In the genomic region with DNA sequence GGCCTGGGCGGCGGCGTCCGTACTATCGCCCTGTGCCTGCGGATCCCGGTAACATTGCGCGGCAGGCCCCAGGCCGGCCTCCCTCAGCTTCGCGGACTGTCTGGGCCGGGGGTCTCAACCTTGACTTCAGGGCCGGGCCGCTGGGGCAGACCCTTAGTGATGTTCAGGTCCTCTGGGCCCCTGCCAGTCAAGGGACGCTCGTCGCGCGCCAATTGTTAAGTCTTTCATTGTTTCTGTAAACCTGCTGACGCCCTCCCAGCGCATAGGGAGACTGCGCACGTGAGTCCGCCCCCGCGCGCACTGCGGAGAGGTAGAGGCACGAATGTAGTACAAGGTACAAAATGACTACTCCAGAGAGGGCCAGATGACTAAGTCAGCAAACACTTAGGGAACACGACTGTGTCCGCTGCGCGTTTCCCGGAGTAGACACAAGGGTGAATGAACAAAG, we compare ENCODE assay signal across 8 cellular contexts. TPM values are rescaled to one million over a fixed set of nuclear protein-coding genes. Genes with fewer than 3 reads are reported as not detected.
DNase-seq lines count a peak whose midpoint lies in the region; ATAC-seq and TF ChIP-seq lines count a peak whose summit lies in the region.

No MANE protein-coding gene starts in this region.

- H3K9me3 Mint-ChIP-seq in activated B cell treated with CpG ODN at 0.5 μM for 24 hours, result no peaks in the 10 kb centered on the region
- no peaks in the 10 kb centered on the region for H3K9me3 Mint-ChIP-seq in memory B cell

- H3K9me3 ChIP-seq in Karpas-422 (ENCODE audit: low read length) (no peaks in the 10 kb centered on the region), colonic mucosa (no peaks in the 10 kb centered on the region)

- H3K4me1 Mint-ChIP-seq in activated B cell treated with CpG ODN at 0.5 μM for 24 hours (peaks cover 26% of the 10 kb centered on the region), memory B cell (peaks cover 14% of the 10 kb centered on the region)

- H3K4me3 ChIP-seq in Karpas-422 (ENCODE audit: low read length) (peak overlapping the region; percentile 90; the same call in 1 of the 2 replicates), colonic mucosa (peak overlapping the region; percentile 74)

- intact Hi-C loops in activated B cell treated with CpG ODN at 0.5 μM for 24 hours (cut with micrococcal nuclease), result loop anchor here (1.0 to 5.0 kb wide), 6 partner anchors 12 to 478 kb away; partner anchors contain the start of genes ADA2 and BCL2L13
- intact Hi-C loops in colonic mucosa (cut with DNase I), result loop anchor here (5.0 kb wide), 1 partner anchor 77 kb away; the partner anchor contains the start of gene IL17RA

- H3K27ac ChIP-seq in Karpas-422 (ENCODE audit: low read length) (no peak overlapping the region), colonic mucosa (peak overlapping the region; percentile 88)

- peak; percentile 18 for ATAC-seq in GM21390 (IDR thresholded peaks at IDR 0.05; ENCODE audit: unreplicated experiment)
- ATAC-seq in activated B cell treated with CpG ODN at 0.5 μM for 24 hours (ENCODE audit: low read depth), result peak; percentile 29
- peak; percentile 19 for ATAC-seq in memory B cell (ENCODE audit: low read depth)
- ATAC-seq in GM18873 (IDR thresholded peaks at IDR 0.05; ENCODE audit: low FRiP score, unreplicated experiment), result no peak

- H3K36me3 ChIP-seq in Karpas-422 (ENCODE audit: insufficient read depth, low read length), result peaks cover 4% of the 10 kb centered on the region; the same call in 1 of the 2 replicates
- H3K36me3 ChIP-seq in colonic mucosa, result no peaks in the 10 kb centered on the region

- H4K20me1 ChIP-seq in Karpas-422 (ENCODE audit: insufficient read depth, low read depth, low read length), result peaks cover 13% of the 10 kb centered on the region; the same call in 1 of the 2 replicates

- no peaks in the 10 kb centered on the region for H3K27me3 Mint-ChIP-seq in activated B cell treated with CpG ODN at 0.5 μM for 24 hours
- H3K27me3 Mint-ChIP-seq in memory B cell, result no peaks in the 10 kb centered on the region

- H3K9me2 ChIP-seq in Karpas-422 (replicated peaks; ENCODE audit: insufficient read depth, low read length), result no peaks in the 10 kb centered on the region

- peak overlapping the region; percentile 81 for H3K4me3 Mint-ChIP-seq in activated B cell treated with CpG ODN at 0.5 μM for 24 hours
- H3K4me3 Mint-ChIP-seq in memory B cell, result peak overlapping the region; percentile 88

- DNase-seq in COLO668 (lab: John Stamatoyannopoulos, UW; ENCODE audit: unreplicated experiment) (peak; percentile 70), Karpas-422 (no peak), activated B cell treated with CpG ODN at 0.5 μM for 24 hours (no peak), colonic mucosa (peak; percentile 69), memory B cell (ENCODE audit: low spot score in 2 of 2) (no peak)
- DNase-seq in stimulated activated CD8-positive, alpha-beta memory T cell treated with anti-CD3 and anti-CD28 coated beads, Interleukin-12 subunit alpha, Interleukin-12 subunit beta, amount 100 ng/mL, for 4 hours (ENCODE audit: low read depth), result peak; percentile 42

- peak overlapping the region; percentile 93 for H3K4me2 ChIP-seq in Karpas-422 (ENCODE audit: low read depth, low read length, poor library complexity, severe bottlenecking)

- H3K27me3 ChIP-seq in Karpas-422 (ENCODE audit: low read length), result no peaks in the 10 kb centered on the region
- no peaks in the 10 kb centered on the region for H3K27me3 ChIP-seq in colonic mucosa

- peaks cover 2% of the 10 kb centered on the region for H3K36me3 Mint-ChIP-seq in activated B cell treated with CpG ODN at 0.5 μM for 24 hours (ENCODE audit: low read depth)
- peaks cover 2% of the 10 kb centered on the region for H3K36me3 Mint-ChIP-seq in memory B cell

- CTCF ChIA-PET in activated B cell treated with CpG ODN at 0.5 μM for 24 hours (lab: Charles Lee), result interaction anchor here (1.3 to 3.1 kb wide), 2 partner anchors 12 to 13 kb away, joined by 4 to 21 read pairs; no protein-coding TSS in a partner anchor

- TF ChIP-seq CTCF in activated B cell treated with CpG ODN at 0.5 μM for 24 hours (IDR thresholded peaks at IDR 0.05), result no peak
- TF ChIP-seq CTCF in colonic mucosa (IDR thresholded peaks at IDR 0.05), result no peak

- peak overlapping the region; percentile 50 for H3K27ac Mint-ChIP-seq in activated B cell treated with CpG ODN at 0.5 μM for 24 hours
- no peak overlapping the region for H3K27ac Mint-ChIP-seq in memory B cell

- peaks cover 33% of the 10 kb centered on the region for H3K4me1 ChIP-seq in Karpas-422 (ENCODE audit: low read length)
- H3K4me1 ChIP-seq in colonic mucosa, result no peaks in the 10 kb centered on the region

- H3K9ac ChIP-seq in Karpas-422 (ENCODE audit: low read length) (peak overlapping the region; percentile 91), colonic mucosa (ENCODE audit: low read depth in 2 of 2, low read length in 2 of 2) (peak overlapping the region; percentile 52 to 91)

- POLR2A ChIA-PET in activated B cell treated with CpG ODN at 0.5 μM for 24 hours (lab: Charles Lee), result interaction anchor here (0.6 to 3.0 kb wide), 2 partner anchors 12 to 60 kb away, joined by 3 to 18 read pairs; partner anchors contain the start of gene ADA2

- H3K79me2 ChIP-seq in Karpas-422 (ENCODE audit: low read length), result peaks cover 44% of the 10 kb centered on the region

- peak overlapping the region; percentile 5; the same call in 1 of the 2 replicates for H2AFZ ChIP-seq in Karpas-422 (ENCODE audit: low read length)

RNA-seq across cellular contexts. Expression of gene HDHD5, which starts 0.5 kb away (rescaled TPM):
- total RNA-seq in Karpas-422 (2014; rRNA removed; shearing (Covaris generic); ENCODE audit: low replicate concordance), result 29.8 and 61.2 TPM in 2 replicates
- total RNA-seq in activated B cell treated with CpG ODN at 0.5 μM for 24 hours (23.9 and 25.2 TPM in 2 replicates), colonic mucosa (10 to 100 TPM; 38.1 to 50.0 TPM)

RNA-seq across cellular contexts. Expression of gene TMEM121B, which starts 38.4 kb away (rescaled TPM):
- 0.04 and 0.76 TPM in 2 replicates for total RNA-seq in Karpas-422 (2014; rRNA removed; shearing (Covaris generic); ENCODE audit: low replicate concordance)
- 0.16 and 0.17 TPM in 2 replicates for total RNA-seq in activated B cell treated with CpG ODN at 0.5 μM for 24 hours
- under 1 TPM; 0.12 to 0.64 TPM for total RNA-seq in colonic mucosa

RNA-seq across cellular contexts. Expression of gene ADA2, which starts 59.7 kb away (rescaled TPM):
- 38.5 and 43.6 TPM in 2 replicates for total RNA-seq in Karpas-422 (2014; rRNA removed; shearing (Covaris generic); ENCODE audit: low replicate concordance)
- total RNA-seq in activated B cell treated with CpG ODN at 0.5 μM for 24 hours, result 21.9 and 29.3 TPM in 2 replicates
- 10 to 100 TPM in 1 of 2 donors, 1 to 10 TPM in 1; 7.7 to 20.7 TPM for total RNA-seq in colonic mucosa

Comparison
In these comparisons a context has a peak if more than half of its experiments do, and no peak if none do; other contexts are left out.
1. DNase-seq: peak in COLO668 (single experiment), colonic mucosa (single experiment) and stimulated activated CD8-positive, alpha-beta memory T cell treated with anti-CD3 and anti-CD28 coated beads, Interleukin-12 subunit alpha, Interleukin-12 subunit beta, amount 100 ng/mL, for 4 hours (single experiment); none in Karpas-422 (single experiment), activated B cell treated with CpG ODN at 0.5 μM for 24 hours (single experiment) and memory B cell (0 of 2).